In the genomic region with DNA sequence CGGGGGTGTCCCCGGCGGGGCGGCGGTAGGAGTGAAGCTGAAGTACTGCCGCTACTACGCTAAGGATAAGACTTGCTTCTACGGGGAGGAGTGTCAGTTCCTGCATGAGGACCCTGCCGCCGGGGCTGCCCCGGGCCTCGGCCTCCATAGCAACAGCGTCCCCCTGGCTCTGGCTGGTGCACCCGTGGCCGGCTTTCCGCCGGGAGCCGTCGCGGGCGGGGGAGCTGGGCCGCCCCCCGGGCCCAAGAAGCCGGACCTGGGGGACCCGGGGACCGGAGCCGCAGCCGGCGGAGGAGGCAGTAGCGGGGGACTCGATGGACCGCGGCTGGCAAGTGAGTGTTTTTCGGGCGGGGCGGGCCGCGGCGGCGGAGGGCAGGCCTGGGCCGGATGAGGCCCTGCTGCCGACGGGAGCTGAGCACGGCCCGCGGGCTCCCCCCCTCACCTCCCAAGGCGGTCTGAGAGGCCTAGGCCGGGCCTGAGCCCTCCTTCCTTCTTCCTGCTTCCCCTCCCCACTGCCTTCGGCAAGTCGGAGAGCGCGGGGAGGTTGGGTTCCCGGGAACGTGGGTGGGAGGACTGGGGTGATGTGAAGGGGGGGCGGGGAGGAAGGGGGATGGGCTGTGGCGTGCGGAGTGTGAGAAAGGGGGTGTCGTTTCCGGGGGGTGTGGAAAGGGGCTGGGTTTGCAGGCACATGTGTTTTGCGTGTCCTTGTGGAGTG, we compare ENCODE assay signal across 8 cellular contexts. TPM values are rescaled to one million over a fixed set of nuclear protein-coding genes. Genes with fewer than 3 reads are reported as not detected.
DNase-seq lines count a peak whose midpoint lies in the region; ATAC-seq, FAIRE-seq and TF ChIP-seq lines count a peak whose summit lies in the region.

No MANE protein-coding gene starts in this region.

- H3K4me3 ChIP-seq in HUES64 (ENCODE audit: low read length) (peak overlapping the region; percentile 77), SJSA1 (peak overlapping the region; percentile 77), neutrophil (ENCODE audit: low read depth in 1 of 2, low read length in 1 of 2) (peak overlapping the region; percentile 88 to 92)

- ATAC-seq in GM21381 (IDR thresholded peaks at IDR 0.05; ENCODE audit: unreplicated experiment) = peak; percentile 47

- DNase-seq in D341Med (ENCODE audit: low spot score) (peak; percentile 79), SJSA1 (ENCODE audit: low read depth in 1 of 2, low spot score in 2 of 2) (peak; percentile 75 to 85), frontal cortex (ENCODE audit: low spot score in 2 of 2) (peak; percentile 69 to 71), stromal cell of bone marrow (ENCODE audit: low read depth) (peak; percentile 65)
- DNase-seq in activated naive CD4-positive, alpha-beta T cell treated with Interleukin-2 at 50 U/mL for 16 hours = peak; percentile 89

- H3K9me3 ChIP-seq in HUES64 (ENCODE audit: insufficient read depth, low read depth, low read length) (no peaks in the 10 kb centered on the region), SJSA1 (replicated peaks) (no peaks in the 10 kb centered on the region), neutrophil (no peaks in the 10 kb centered on the region)

- under 1% methylated on average over 60 of the region's 60 CpGs for WGBS in HUES64

- H3K36me3 ChIP-seq in HUES64 (ENCODE audit: insufficient read depth, low read length) = no peaks in the 10 kb centered on the region
- H3K36me3 ChIP-seq in SJSA1 = peaks cover 8% of the 10 kb centered on the region
- H3K36me3 ChIP-seq in neutrophil = no peaks in the 10 kb centered on the region

- H3K4me1 ChIP-seq in HUES64 (ENCODE audit: insufficient read depth, low read length) (peaks cover 27% of the 10 kb centered on the region), SJSA1 (replicated peaks) (peaks cover 4% of the 10 kb centered on the region; the same call in 1 of the 2 replicates), neutrophil (ENCODE audit: control insufficient read depth in 1 of 2, insufficient read depth in 1 of 2, low read depth in 1 of 2, low read length in 1 of 2) (peaks cover 37 to 55% of the 10 kb centered on the region in 2 experiments)

- no peak for TF ChIP-seq CTCF in neutrophil (IDR thresholded peaks at IDR 0.05)

- FAIRE-seq in frontal cortex (lab: Jason Lieb, UNC) = no peak

- peak overlapping the region; percentile 78 for H3K9ac ChIP-seq in HUES64 (ENCODE audit: low read depth, low read length)

- H3K27ac ChIP-seq in HUES64 (ENCODE audit: low read depth, low read length) (peak overlapping the region; percentile 99), SJSA1 (peak overlapping the region; percentile 95), neutrophil (peak overlapping the region; percentile 98)

- H3K27me3 ChIP-seq in HUES64 (ENCODE audit: insufficient read depth, low read length) (no peaks in the 10 kb centered on the region), SJSA1 (replicated peaks) (no peaks in the 10 kb centered on the region), neutrophil (no peaks in the 10 kb centered on the region)

RNA-seq across cellular contexts. Expression of gene PAN3, which starts 0.6 kb away (rescaled TPM):
- 17.2 TPM for polyA plus RNA-seq in HUES64 (2013, experiment 1 of 2)
- 16.7 TPM for polyA plus RNA-seq in HUES64 (2013, experiment 2 of 2)
- total RNA-seq in SJSA1 (2014; rRNA removed; shearing (Covaris generic)) = 7.3 and 8.1 TPM in 2 replicates
- 41.6 TPM for total RNA-seq in frontal cortex

RNA-seq across cellular contexts. Expression of gene FLT3, which starts 38.5 kb away (rescaled TPM):
- polyA plus RNA-seq in HUES64 (2013, experiment 1 of 2) = 0.35 TPM
- 0.13 TPM for polyA plus RNA-seq in HUES64 (2013, experiment 2 of 2)
- not detected in 2 replicates for total RNA-seq in SJSA1 (2014; rRNA removed; shearing (Covaris generic))
- 3.7 TPM for total RNA-seq in frontal cortex

Comparison
In these comparisons a context has a peak if more than half of its experiments do, and no peak if none do; other contexts are left out.
1. Peak in every context shown above with its lines: DNase-seq, ATAC-seq, H3K4me3 ChIP-seq and H3K27ac ChIP-seq.